In the genomic region with DNA sequence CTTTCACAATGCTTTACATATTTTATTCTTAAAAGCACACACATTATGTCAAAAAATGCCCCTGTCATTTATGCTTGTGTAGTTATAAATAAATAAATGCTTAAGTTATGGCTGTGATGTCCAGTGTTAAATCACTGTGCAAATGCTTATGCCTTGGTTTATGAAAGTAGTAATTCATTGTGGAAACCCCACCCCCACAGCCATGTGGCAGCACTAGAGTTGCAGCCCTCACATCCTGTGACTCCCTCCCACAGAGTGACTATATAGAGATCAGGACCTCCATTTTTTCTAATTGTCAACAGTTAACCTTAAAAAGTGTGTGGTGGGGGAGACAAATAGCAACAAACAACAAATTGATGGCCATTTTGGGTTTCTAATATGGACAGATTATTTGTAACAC, we compare ENCODE assay signal across 8 cellular contexts. TPM values are rescaled to one million over a fixed set of nuclear protein-coding genes. Genes with fewer than 3 reads are reported as not detected.
DNase-seq lines count a peak whose midpoint lies in the region; ATAC-seq and TF ChIP-seq lines count a peak whose summit lies in the region.

No MANE protein-coding gene starts in this region.

- no peaks in the 10 kb centered on the region for H3K4me1 ChIP-seq in SK-N-SH (ENCODE audit: control insufficient read depth in 1 of 2, insufficient read depth in 2 of 2, low read depth in 1 of 2, low read length in 1 of 2)

- ATAC-seq in GM19025 (IDR thresholded peaks at IDR 0.05; ENCODE audit: low read depth, unreplicated experiment) = peak; percentile 45
- no peak for ATAC-seq in SK-N-SH treated with all-trans-retinoic acid at 6 μM for 48 hours
- ATAC-seq in HG03045 (IDR thresholded peaks at IDR 0.05; ENCODE audit: unreplicated experiment) = no peak
- no peak for ATAC-seq in HG03520 (IDR thresholded peaks at IDR 0.05; ENCODE audit: unreplicated experiment)

- no peak overlapping the region for H3K4me3 ChIP-seq in SK-N-SH (ENCODE audit: low read depth in 2 of 2, low read length in 1 of 2)

- CTCF ChIA-PET in SK-N-SH (lab: Yijun Ruan, JAX) = no interaction called here

- H3K9me3 ChIP-seq in SK-N-SH = no peaks in the 10 kb centered on the region

- TF ChIP-seq EP300 in SK-N-SH (IDR thresholded peaks at IDR 0.05; ENCODE audit: borderline replicate concordance in 1 of 2, low read depth in 1 of 2, low read length in 1 of 2) = no peak

- no peak overlapping the region for H3K27ac ChIP-seq in SK-N-SH (ENCODE audit: low read depth in 2 of 2, low read length in 1 of 2)

- TF ChIP-seq CTCF in SK-N-SH (IDR thresholded peaks at IDR 0.05) = no peak

- H3F3A ChIP-seq in SK-N-SH (replicated peaks; ENCODE audit: insufficient read depth) = no peaks in the 10 kb centered on the region

- no peaks in the 10 kb centered on the region for H4K20me1 ChIP-seq in SK-N-SH (ENCODE audit: insufficient read depth)

- no peak overlapping the region for H3K9ac ChIP-seq in SK-N-SH

- no peaks in the 10 kb centered on the region for H3K79me2 ChIP-seq in SK-N-SH (ENCODE audit: insufficient read depth)

- DNase-seq in SW480 (ENCODE audit: low spot score) (peak; percentile 69), SK-N-SH (no peak)
- peak; percentile 44 for DNase-seq in activated effector memory CD4-positive, alpha-beta T cell treated with Interleukin-2 at 50 U/mL for 16 hours
- peak; percentile 53 to 66 (median 61) for DNase-seq in stimulated activated CD4-positive, alpha-beta T cell treated with anti-CD3 and anti-CD28 coated beads, TNF-alpha, amount 100 ng/mL, for 24 hours (ENCODE audit: low read depth in 3 of 3)

- H3K9me2 ChIP-seq in SK-N-SH = no peaks in the 10 kb centered on the region

- H3K4me2 ChIP-seq in SK-N-SH = no peak overlapping the region

- TF ChIP-seq RAD21 in SK-N-SH (IDR thresholded peaks at IDR 0.05; ENCODE audit: low read length) = no peak

- no peaks in the 10 kb centered on the region for H3K36me3 ChIP-seq in SK-N-SH (replicated peaks in 1 of 2; ENCODE audit: control insufficient read depth in 1 of 2, insufficient read depth in 2 of 2, low read length in 1 of 2)

- no peak overlapping the region for H2AFZ ChIP-seq in SK-N-SH (ENCODE audit: low read depth)

- POLR2A ChIA-PET in SK-N-SH (lab: Yijun Ruan, JAX) = no interaction called here

- H3K27me3 ChIP-seq in SK-N-SH (ENCODE audit: insufficient read depth) = peaks cover 62% of the 10 kb centered on the region

TF ChIP-seq in SK-N-SH treated with all-trans-retinoic acid at 6 μM for 48 hours, 23 proteins besides CTCF, POLR2A, EP300 and RAD21 (continues in another document):
- TF ChIP-seq PATZ1 (CRISPR knock-in tag; IDR thresholded peaks at IDR 0.05; ENCODE audit: borderline replicate concordance) = no peak
- no peak for TF ChIP-seq ZNF8 (CRISPR knock-in tag; IDR thresholded peaks at IDR 0.05)
- no peak for TF ChIP-seq SNAI2 (CRISPR knock-in tag; IDR thresholded peaks at IDR 0.05)
- TF ChIP-seq POU6F1 (CRISPR knock-in tag; IDR thresholded peaks at IDR 0.05; ENCODE audit: borderline replicate concordance, low read depth) = no peak
- no peak for TF ChIP-seq PPARA (CRISPR knock-in tag; IDR thresholded peaks at IDR 0.05; ENCODE audit: borderline replicate concordance)

TF ChIP-seq in SK-N-SH, 30 proteins besides CTCF, POLR2A, EP300 and RAD21:
- no peak for TF ChIP-seq RXRA (IDR thresholded peaks at IDR 0.05; ENCODE audit: borderline replicate concordance, low read depth)
- no peak for TF ChIP-seq JUND (IDR thresholded peaks at IDR 0.05)
- TF ChIP-seq FOXJ3 (CRISPR knock-in tag; IDR thresholded peaks at IDR 0.05) = no peak
- TF ChIP-seq TCF12 (IDR thresholded peaks at IDR 0.05) = no peak
- TF ChIP-seq, protein P1, sequence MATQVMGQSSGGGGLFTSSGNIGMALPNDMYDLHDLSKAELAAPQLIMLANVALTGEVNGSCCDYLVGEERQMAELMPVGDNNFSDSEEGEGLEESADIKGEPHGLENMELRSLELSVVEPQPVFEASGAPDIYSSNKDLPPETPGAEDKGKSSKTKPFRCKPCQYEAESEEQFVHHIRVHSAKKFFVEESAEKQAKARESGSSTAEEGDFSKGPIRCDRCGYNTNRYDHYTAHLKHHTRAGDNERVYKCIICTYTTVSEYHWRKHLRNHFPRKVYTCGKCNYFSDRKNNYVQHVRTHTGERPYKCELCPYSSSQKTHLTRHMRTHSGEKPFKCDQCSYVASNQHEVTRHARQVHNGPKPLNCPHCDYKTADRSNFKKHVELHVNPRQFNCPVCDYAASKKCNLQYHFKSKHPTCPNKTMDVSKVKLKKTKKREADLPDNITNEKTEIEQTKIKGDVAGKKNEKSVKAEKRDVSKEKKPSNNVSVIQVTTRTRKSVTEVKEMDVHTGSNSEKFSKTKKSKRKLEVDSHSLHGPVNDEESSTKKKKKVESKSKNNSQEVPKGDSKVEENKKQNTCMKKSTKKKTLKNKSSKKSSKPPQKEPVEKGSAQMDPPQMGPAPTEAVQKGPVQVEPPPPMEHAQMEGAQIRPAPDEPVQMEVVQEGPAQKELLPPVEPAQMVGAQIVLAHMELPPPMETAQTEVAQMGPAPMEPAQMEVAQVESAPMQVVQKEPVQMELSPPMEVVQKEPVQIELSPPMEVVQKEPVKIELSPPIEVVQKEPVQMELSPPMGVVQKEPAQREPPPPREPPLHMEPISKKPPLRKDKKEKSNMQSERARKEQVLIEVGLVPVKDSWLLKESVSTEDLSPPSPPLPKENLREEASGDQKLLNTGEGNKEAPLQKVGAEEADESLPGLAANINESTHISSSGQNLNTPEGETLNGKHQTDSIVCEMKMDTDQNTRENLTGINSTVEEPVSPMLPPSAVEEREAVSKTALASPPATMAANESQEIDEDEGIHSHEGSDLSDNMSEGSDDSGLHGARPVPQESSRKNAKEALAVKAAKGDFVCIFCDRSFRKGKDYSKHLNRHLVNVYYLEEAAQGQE (IDR thresholded peaks at IDR 0.05; ENCODE audit: low read depth, low read length) = no peak
- no peak for TF ChIP-seq RFX5 (IDR thresholded peaks at IDR 0.05; ENCODE audit: low read length)
- TF ChIP-seq GABPA (IDR thresholded peaks at IDR 0.05; ENCODE audit: low read depth) = no peak
- TF ChIP-seq, protein P2, sequence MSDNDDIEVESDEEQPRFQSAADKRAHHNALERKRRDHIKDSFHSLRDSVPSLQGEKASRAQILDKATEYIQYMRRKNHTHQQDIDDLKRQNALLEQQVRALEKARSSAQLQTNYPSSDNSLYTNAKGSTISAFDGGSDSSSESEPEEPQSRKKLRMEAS (IDR thresholded peaks at IDR 0.05; ENCODE audit: low read depth) = no peak
- TF ChIP-seq POLR2AphosphoS5 (IDR thresholded peaks at IDR 0.05; ENCODE audit: low read depth, low read length) = no peak
- TF ChIP-seq FOSL2 (IDR thresholded peaks at IDR 0.05; ENCODE audit: borderline replicate concordance, low read depth) = no peak
- no peak for TF ChIP-seq SMC3 (IDR thresholded peaks at IDR 0.05; ENCODE audit: low read depth, low read length)
- no peak for TF ChIP-seq EZH2phosphoT487 (IDR thresholded peaks at IDR 0.05; ENCODE audit: borderline replicate concordance, low read depth)

RNA-seq across cellular contexts. Expression of gene SKAP1, which starts 2.4 kb away (rescaled TPM):
- polyA plus RNA-seq in SK-N-SH (2012; rRNA removed) = not detected in 2 replicates
- not detected in 2 replicates for polyA plus RNA-seq in SK-N-SH (2012; cell fraction: cytosol; rRNA removed)
- not detected in 2 replicates for polyA plus RNA-seq in SK-N-SH (2012; cell fraction: nucleus; rRNA removed)
